In the genomic region with DNA sequence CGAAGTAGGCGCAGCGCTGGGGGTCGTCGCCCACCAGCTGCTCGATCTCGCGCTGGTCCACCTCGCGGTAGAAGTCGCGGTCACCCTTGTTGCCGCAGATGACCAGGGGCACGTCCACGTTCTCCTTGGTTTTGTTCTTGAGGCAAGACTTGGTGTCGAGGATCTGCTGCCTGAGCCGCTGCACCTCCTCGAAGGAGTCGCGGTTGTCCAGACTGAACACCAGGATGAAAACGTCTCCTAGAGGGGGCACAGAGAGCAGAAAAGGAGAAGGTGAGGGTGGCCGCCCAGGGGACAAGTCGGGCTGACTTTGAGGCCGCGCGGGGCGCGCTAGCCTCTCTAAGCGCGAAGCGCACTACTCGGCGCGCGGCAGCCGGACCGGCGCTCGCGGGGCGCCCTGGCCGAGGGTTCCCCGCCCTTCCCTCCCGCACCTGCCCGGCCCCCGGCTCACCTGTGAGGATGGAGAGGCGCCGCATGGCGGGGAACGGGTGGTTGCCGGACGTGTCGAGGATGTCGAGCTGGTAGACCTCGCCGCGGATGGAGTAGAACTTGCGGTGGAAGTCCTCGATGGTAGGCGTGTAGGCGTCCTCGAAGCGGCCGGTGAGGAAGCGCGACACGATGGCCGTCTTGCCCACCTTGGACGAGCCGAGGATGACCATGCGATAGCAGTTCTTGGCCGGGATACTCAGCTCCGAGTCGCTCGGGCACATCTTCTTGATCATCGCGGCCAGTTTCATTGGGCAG, we compare ENCODE assay signal across 8 cellular contexts. TPM values are rescaled to one million over a fixed set of nuclear protein-coding genes. Genes with fewer than 3 reads are reported as not detected.
A peak's percentile ranks its signal among the peaks of the same experiment; 100 is the strongest.
DNase-seq lines count a peak whose midpoint lies in the region; ATAC-seq and TF ChIP-seq lines count a peak whose summit lies in the region.

No MANE protein-coding gene starts in this region.

- peak overlapping the region; percentile 54 for H2AFZ ChIP-seq in mammary epithelial cell (ENCODE audit: low read depth, low read length)

- ATAC-seq in GM21786 (IDR thresholded peaks at IDR 0.05; ENCODE audit: unreplicated experiment) = no peak
- no peak for ATAC-seq in HG02759 (IDR thresholded peaks at IDR 0.05; ENCODE audit: unreplicated experiment)

- no peak overlapping the region for H3K27ac ChIP-seq in mammary epithelial cell (ENCODE audit: insufficient read depth, low read depth, low read length)

- BruUV-seq in mammary epithelial cell (replicated peaks; lab: Mats Ljungman, UMichigan) = TSS peak; percentile 67

- dilution Hi-C loops in mammary epithelial cell (cut with HindIII; ENCODE audit: low sequenced_read_pairs) = no loop called here

- TF ChIP-seq CTCF in mammary epithelial cell (conservative IDR thresholded peaks at IDR 0.05 in 1 of 2, IDR thresholded peaks at IDR 0.05 in 1 of 2; ENCODE audit: extremely low read depth in 1 of 2, insufficient read depth in 1 of 2, low read depth in 1 of 2, low read length in 2 of 2) (no peak), kidney epithelial cell (IDR thresholded peaks at IDR 0.05; ENCODE audit: insufficient read depth, low read length, poor library complexity, severe bottlenecking) (no peak)

- H3K9ac ChIP-seq in mammary epithelial cell (ENCODE audit: insufficient read depth, low read length) = no peak overlapping the region

- in situ Hi-C loops in mammary epithelial cell (cut with MboI; ENCODE audit: low sequenced_read_pairs in 2 of 2) = loop anchor here in 1 of 2 donors (5.0 kb wide), 1 partner anchor 138 kb away; no protein-coding TSS in a partner anchor

- H3K4me2 ChIP-seq in mammary epithelial cell (ENCODE audit: insufficient read depth, low read depth, low read length) = peak overlapping the region; percentile 99

- no peaks in the 10 kb centered on the region for H3K79me2 ChIP-seq in mammary epithelial cell (ENCODE audit: insufficient read depth, low read length)

- H3K4me1 ChIP-seq in mammary epithelial cell (ENCODE audit: insufficient read depth, low read length) = peaks cover 10% of the 10 kb centered on the region

- H3K4me3 ChIP-seq in GM08714 (ENCODE audit: low read length) = peak overlapping the region; percentile 50; the same call in 1 of the 2 replicates
- peak overlapping the region; percentile 19 to 49 (median 37) for H3K4me3 ChIP-seq in mammary epithelial cell (replicated peaks in 1 of 3; ENCODE audit: insufficient read depth in 1 of 3, low read depth in 2 of 3, low read length in 3 of 3)
- H3K4me3 ChIP-seq in kidney epithelial cell (ENCODE audit: low read depth, low read length) = peak overlapping the region; percentile 41

- WGBS in mammary epithelial cell (ENCODE audit: low coverage, missing lambda C conversion rate) = 0% methylated on average over 1 of the region's 77 CpGs

- no peaks in the 10 kb centered on the region for H3K9me3 ChIP-seq in mammary epithelial cell (replicated peaks; ENCODE audit: insufficient read depth, low read length)

- peaks cover 2% of the 10 kb centered on the region for H4K20me1 ChIP-seq in mammary epithelial cell (ENCODE audit: insufficient read depth, low read length)

- intact Hi-C loops in mammary epithelial cell (cut with micrococcal nuclease) = loop anchor here (1.0 kb wide), 1 partner anchor 139 kb away; no protein-coding TSS in a partner anchor

- CTCF ChIA-PET in mammary epithelial cell (lab: Charles Lee; ENCODE audit: low non-redundant PET) = interaction anchor here (0.6 to 1.6 kb wide), 3 partner anchors 73 to 615 kb away, joined by 3 to 20 read pairs (median 3); no protein-coding TSS in a partner anchor

- DNase-seq in NCI-H2171 treated with DMSO at 0.1 percent for 48 hours (lab: John Stamatoyannopoulos, UW) (peak; percentile 43), mammary epithelial cell (no peak), kidney epithelial cell (ENCODE audit: low read depth) (no peak), HuH-7 (ENCODE audit: low spot score) (no peak)
- peak; percentile 15 for DNase-seq in stimulated activated CD4-positive, alpha-beta T cell treated with anti-CD3 and anti-CD28 coated beads, Interleukin-4, amount 100 ng/mL, for 1 hour

- H3K36me3 ChIP-seq in mammary epithelial cell (ENCODE audit: insufficient read depth, low read length) (no peaks in the 10 kb centered on the region), kidney epithelial cell (ENCODE audit: control insufficient read depth, insufficient read depth, low read length) (peaks cover 1% of the 10 kb centered on the region)

- H3K27me3 ChIP-seq in mammary epithelial cell (ENCODE audit: insufficient read depth, low read length) (peaks cover 5% of the 10 kb centered on the region), kidney epithelial cell (ENCODE audit: control insufficient read depth, insufficient read depth, low read length) (peaks cover 22% of the 10 kb centered on the region)

RNA-seq across cellular contexts. Expression of a gene that starts 0.6 kb away (rescaled TPM):
- 1 to 10 TPM in 1 of 2 donors, not detected in 1; 1.8 TPM for total RNA-seq in mammary epithelial cell
- not detected for polyA plus RNA-seq in mammary epithelial cell
- not detected for polyA minus RNA-seq in mammary epithelial cell
- total RNA-seq in kidney epithelial cell = 0.17 and 0.21 TPM in 2 replicates

RNA-seq across cellular contexts. Expression of a gene that starts 18.8 kb away (rescaled TPM):
- total RNA-seq in mammary epithelial cell (10 to 100 TPM; 13.9 to 18.8 TPM), kidney epithelial cell (11.9 and 16.8 TPM in 2 replicates)
- 13.6 TPM for polyA plus RNA-seq in mammary epithelial cell
- 4.2 TPM for polyA minus RNA-seq in mammary epithelial cell

Comparison
In these comparisons a context has a peak if more than half of its experiments do, and no peak if none do; other contexts are left out.
1. DNase-seq: peak in NCI-H2171 treated with DMSO at 0.1 percent for 48 hours (single experiment) and stimulated activated CD4-positive, alpha-beta T cell treated with anti-CD3 and anti-CD28 coated beads, Interleukin-4, amount 100 ng/mL, for 1 hour (single experiment); none in mammary epithelial cell (single experiment), kidney epithelial cell (single experiment) and HuH-7 (single experiment).
2. Peak in every context shown above with its lines, with median percentiles within 50 percentile points of each other: H3K4me3 ChIP-seq.